In the genomic region with DNA sequence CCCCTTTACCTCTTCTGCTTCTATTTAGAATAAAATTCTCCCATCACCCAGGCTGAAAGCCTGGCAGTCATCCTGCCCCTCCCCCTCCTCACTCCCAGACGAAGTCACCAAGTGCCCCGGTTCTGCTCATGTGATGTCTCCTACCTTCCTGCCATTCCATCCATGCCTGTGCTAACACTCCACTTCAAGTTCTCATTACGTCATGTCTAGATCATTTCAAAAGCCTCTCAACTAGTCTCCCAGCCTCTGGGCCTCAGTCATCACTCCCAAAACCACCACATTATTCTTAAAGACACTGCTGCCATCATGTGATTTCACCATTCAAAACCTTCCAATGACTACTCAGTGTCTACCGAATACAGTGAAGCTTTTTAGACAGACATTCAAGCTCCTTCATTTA, we compare ENCODE assay signal across 1 cellular context.
A peak's percentile ranks its signal among the peaks of the same experiment; 100 is the strongest.
TF ChIP-seq lines count a peak whose summit lies in the region.

No MANE protein-coding gene starts in this region.

TF ChIP-seq in IMR-90, 13 proteins besides CTCF, POLR2A, EP300 and RAD21 (continued from another document):
- TF ChIP-seq MAZ (IDR thresholded peaks at IDR 0.05; ENCODE audit: borderline replicate concordance, low read depth, low read length), result no peak
- TF ChIP-seq RFX5 (IDR thresholded peaks at IDR 0.05; ENCODE audit: low read depth, low read length), result no peak
- TF ChIP-seq MXI1 (IDR thresholded peaks at IDR 0.05; ENCODE audit: borderline replicate concordance, low read depth, low read length), result no peak
- TF ChIP-seq CHD1 (IDR thresholded peaks at IDR 0.05; ENCODE audit: low read depth, low read length), result no peak
- TF ChIP-seq FOS (IDR thresholded peaks at IDR 0.05; ENCODE audit: low read depth, low read length), result no peak
- TF ChIP-seq NFE2L2 (IDR thresholded peaks at IDR 0.05; ENCODE audit: low read depth, low read length), result no peak
- peak; percentile 22; the same call in 1 of the 2 replicates for TF ChIP-seq USF2 (IDR thresholded peaks at IDR 0.05; ENCODE audit: low read depth, low read length)
